7 cellular contexts compared by ENCODE assay signal in genomic region chr21:45254557-45254930, GRCh38.
"Had no signal": no experiment of that assay in that cellular context is flagged by ENCODE, and none has a peak within 500 bp of the region (broad histone marks: within the 10 kb centered on the region; RNA-seq: fewer than 3 reads in every experiment).

No MANE protein-coding gene starts in this region.

- H3K36me3 Mint-ChIP-seq: natural killer cell had no signal

- H3K4me3 ChIP-seq: body of pancreas had no signal

- H3K4me3 Mint-ChIP-seq: activated CD8-positive, alpha-beta T cell treated with anti-CD3 and anti-CD28 coated beads for 36 hours; activated naive CD4-positive, alpha-beta T cell treated with anti-CD3 and anti-CD28 coated beads for 36 hours; activated T-helper 1 cell treated with anti-CD3 and anti-CD28 coated beads, Interleukin-12 subunit alpha, Interleukin-12 subunit beta, Interleukin-2, Interleukin-4 antibody, amounts not matched to agents 30 ng/mL and 10 ng/mL and 1 ng/mL, durations not matched to agents 14 hours and 24 hours and 36 hours; natural killer cell had no signal

- H3K9me3 ChIP-seq: body of pancreas had no signal

- H3K27ac Mint-ChIP-seq: activated CD8-positive, alpha-beta T cell treated with anti-CD3 and anti-CD28 coated beads for 36 hours; activated naive CD4-positive, alpha-beta T cell treated with anti-CD3 and anti-CD28 coated beads for 36 hours; activated T-helper 1 cell treated with anti-CD3 and anti-CD28 coated beads, Interleukin-12 subunit alpha, Interleukin-12 subunit beta, Interleukin-2, Interleukin-4 antibody, amounts not matched to agents 30 ng/mL and 10 ng/mL and 1 ng/mL, durations not matched to agents 14 hours and 24 hours and 36 hours; natural killer cell had no signal

- DNase-seq: activated naive CD4-positive, alpha-beta T cell treated with anti-CD3 and anti-CD28 coated beads for 36 hours; central memory CD4-positive, alpha-beta T cell; glutamatergic neuron; natural killer cell had no signal

- H3K9me3 Mint-ChIP-seq: activated CD8-positive, alpha-beta T cell treated with anti-CD3 and anti-CD28 coated beads for 36 hours; activated naive CD4-positive, alpha-beta T cell treated with anti-CD3 and anti-CD28 coated beads for 36 hours; activated T-helper 1 cell treated with anti-CD3 and anti-CD28 coated beads, Interleukin-12 subunit alpha, Interleukin-12 subunit beta, Interleukin-2, Interleukin-4 antibody, amounts not matched to agents 30 ng/mL and 10 ng/mL and 1 ng/mL, durations not matched to agents 14 hours and 24 hours and 36 hours; natural killer cell had no signal

- H3K27ac ChIP-seq: body of pancreas had no signal

- ATAC-seq: body of pancreas had no signal

- H3K4me1 ChIP-seq: body of pancreas had no signal
